16 cellular contexts compared by ENCODE assay signal in genomic region chr11:281486-282161, GRCh38. TPM values are rescaled to one million over a fixed set of nuclear protein-coding genes. Genes with fewer than 3 reads are reported as not detected.
DNase-seq lines count a peak whose midpoint lies in the region; TF ChIP-seq lines count a peak whose summit lies in the region.
"Had no signal": no experiment of that assay in that cellular context is flagged by ENCODE, and none has a peak within 500 bp of the region (broad histone marks: within the 10 kb centered on the region; RNA-seq: fewer than 3 reads in every experiment).

No MANE protein-coding gene starts in this region.

- no peak overlapping the region for H2AFZ ChIP-seq in neuronal stem cell (ENCODE audit: low read length)
- no peak overlapping the region for H2AFZ ChIP-seq in MM.1S (ENCODE audit: low read length)
- H2AFZ ChIP-seq: GM23248 had no signal

- H3K9ac ChIP-seq in BLaER1 (no peak overlapping the region), colonic mucosa (ENCODE audit: low read depth in 2 of 2, low read length in 2 of 2) (peak overlapping the region; percentile 12 to 61), neuronal stem cell (ENCODE audit: low read depth, low read length, poor library complexity) (no peak overlapping the region), MM.1S (ENCODE audit: low read length) (no peak overlapping the region)
- H3K9ac ChIP-seq: GM23248 had no signal

- CTCF ChIA-PET in CD8-positive, alpha-beta memory T cell (lab: Charles Lee) = interaction anchor here (0.9 to 7.0 kb wide), 17 partner anchors 8 to 166 kb away, joined by 3 to 58 read pairs (median 6); partner anchors contain the start of genes BET1L, PSMD13 and RIC8A

- H3K27me3 Mint-ChIP-seq in CD8-positive, alpha-beta memory T cell = no peaks in the 10 kb centered on the region

- peaks cover 44 to 72% (median 59%) of the 10 kb centered on the region in 3 donors for H3K4me1 Mint-ChIP-seq in CD8-positive, alpha-beta memory T cell

- H3K9me3 ChIP-seq in BLaER1 = peaks cover 10% of the 10 kb centered on the region; the same call in 1 of the 2 replicates
- H3K9me3 ChIP-seq in CD8-positive, alpha-beta memory T cell (ENCODE audit: low read length) = no peaks in the 10 kb centered on the region
- no peaks in the 10 kb centered on the region for H3K9me3 ChIP-seq in colonic mucosa
- peaks cover 0 to 3% of the 10 kb centered on the region in 2 donors for H3K9me3 ChIP-seq in neuronal stem cell (replicated peaks in 1 of 2; ENCODE audit: control insufficient read depth in 2 of 2, insufficient read depth in 1 of 2, low read depth in 1 of 2, low read length in 2 of 2)
- H3K9me3 ChIP-seq in MM.1S (replicated peaks; ENCODE audit: insufficient read depth, low read length) = no peaks in the 10 kb centered on the region
- H3K9me3 ChIP-seq: prostate gland had no signal

- no peaks in the 10 kb centered on the region for H3K9me2 ChIP-seq in MM.1S (replicated peaks; ENCODE audit: insufficient read depth, low read length)

- H4K91ac ChIP-seq in neuronal stem cell (ENCODE audit: low read depth, low read length, poor library complexity) = no peak overlapping the region

- H2BK5ac ChIP-seq in neuronal stem cell (ENCODE audit: low read length) = peak overlapping the region; percentile 24

- intact Hi-C loops in colonic mucosa (cut with DNase I) = no loop called here

- peak overlapping the region; percentile 83 to 93 (median 91) for H3K4me3 Mint-ChIP-seq in CD8-positive, alpha-beta memory T cell

- H3K27ac ChIP-seq in BLaER1 (no peak overlapping the region), colonic mucosa (no peak overlapping the region), neuronal stem cell (replicated peaks; ENCODE audit: low read length) (no peak overlapping the region), MM.1S (ENCODE audit: low read length) (no peak overlapping the region)
- H3K27ac ChIP-seq in CD8-positive, alpha-beta memory T cell (ENCODE audit: low read depth, low read length) = no peak overlapping the region
- H3K27ac ChIP-seq: GM23248, prostate gland, SK-N-MC had no signal

- WGBS in neuronal stem cell (ENCODE audit: extremely low coverage in 2 of 2, insufficient read length in 2 of 2, insufficient replicate concordance in 1 of 2), 2 donors = no CpG with 5 or more reads among the region's 26 CpGs

- peak overlapping the region; percentile 97 for H3K14ac ChIP-seq in neuronal stem cell (ENCODE audit: low read length)

- H3K4me3 ChIP-seq in BLaER1 (peak overlapping the region; percentile 53; the same call in 1 of the 2 replicates), colonic mucosa (peak overlapping the region; percentile 37), neuronal stem cell (ENCODE audit: low read length in 2 of 2) (no peak overlapping the region), H7 (ENCODE audit: insufficient read depth, low read depth, low read length) (no peak overlapping the region), MM.1S (ENCODE audit: low read length) (no peak overlapping the region)
- H3K4me3 ChIP-seq in CD8-positive, alpha-beta memory T cell (ENCODE audit: low read length) = peak overlapping the region; percentile 70
- H3K4me3 ChIP-seq: GM23248, prostate gland had no signal

- DNase-seq in CD8-positive, alpha-beta memory T cell = no peak
- DNase-seq in colonic mucosa = no peak
- DNase-seq in neuronal stem cell (ENCODE audit: low spot score) = no peak
- no peak for DNase-seq in middle frontal gyrus (ENCODE audit: extremely low spot score, low spot score)
- DNase-seq in H7 = no peak
- no peak for DNase-seq in MM.1S
- DNase-seq in cerebellar cortex (ENCODE audit: low spot score) = no peak
- DNase-seq: Calu3, GM23248, MV-4-11, NCI-H2171 treated with DMSO at 0.1 percent for 48 hours had no signal

- no peaks in the 10 kb centered on the region for H3K79me2 ChIP-seq in MM.1S (ENCODE audit: low read length)

- H3K36me3 ChIP-seq in BLaER1 (no peaks in the 10 kb centered on the region), colonic mucosa (no peaks in the 10 kb centered on the region), neuronal stem cell (replicated peaks in 1 of 2; ENCODE audit: control insufficient read depth in 2 of 2, insufficient read depth in 2 of 2, low read length in 2 of 2) (no peaks in the 10 kb centered on the region), H7 (replicated peaks; ENCODE audit: control insufficient read depth, insufficient read depth, low read length) (no peaks in the 10 kb centered on the region), MM.1S (replicated peaks; ENCODE audit: insufficient read depth, low read length) (no peaks in the 10 kb centered on the region)
- H3K36me3 ChIP-seq in CD8-positive, alpha-beta memory T cell (ENCODE audit: insufficient read depth, low read length) = no peaks in the 10 kb centered on the region
- H3K36me3 ChIP-seq: prostate gland had no signal

- H3K4me2 ChIP-seq in BLaER1 (peak overlapping the region; percentile 71), neuronal stem cell (ENCODE audit: insufficient read depth, low read length, poor library complexity, severe bottlenecking) (no peak overlapping the region), MM.1S (ENCODE audit: low read depth, low read length) (no peak overlapping the region)

- no peak overlapping the region for H3K23ac ChIP-seq in neuronal stem cell (ENCODE audit: low read depth, low read length, poor library complexity)

- H2BK15ac ChIP-seq in neuronal stem cell (ENCODE audit: low read length) = no peak overlapping the region

- no peaks in the 10 kb centered on the region for H3F3A ChIP-seq in MM.1S (ENCODE audit: insufficient read depth, low read length)

- peak overlapping the region; percentile 84 for H2BK12ac ChIP-seq in neuronal stem cell (ENCODE audit: low read length)

- peaks cover 92% of the 10 kb centered on the region for H3K27me3 ChIP-seq in BLaER1
- H3K27me3 ChIP-seq in CD8-positive, alpha-beta memory T cell (ENCODE audit: insufficient read depth, low read length, poor library complexity, severe bottlenecking) = no peaks in the 10 kb centered on the region
- peaks cover 48% of the 10 kb centered on the region for H3K27me3 ChIP-seq in colonic mucosa
- H3K27me3 ChIP-seq in neuronal stem cell (ENCODE audit: control insufficient read depth in 3 of 3, insufficient read depth in 3 of 3, low read depth in 1 of 3, low read length in 3 of 3) = no peaks in the 10 kb centered on the region
- no peaks in the 10 kb centered on the region; the same call in 1 of the 2 replicates for H3K27me3 ChIP-seq in H7 (ENCODE audit: control insufficient read depth, insufficient read depth, low read length)
- peaks cover 31% of the 10 kb centered on the region for H3K27me3 ChIP-seq in MM.1S (replicated peaks; ENCODE audit: insufficient read depth, low read length)

- TF ChIP-seq CTCF in colonic mucosa (IDR thresholded peaks at IDR 0.05) (no peak), MM.1S (IDR thresholded peaks at IDR 0.05; ENCODE audit: low read length) (no peak)

- H3K9me3 Mint-ChIP-seq in CD8-positive, alpha-beta memory T cell = peaks cover 0 to 2% (median 2%) of the 10 kb centered on the region in 5 donors

- H3K36me3 Mint-ChIP-seq in CD8-positive, alpha-beta memory T cell = peaks cover 5 to 34% (median 8%) of the 10 kb centered on the region in 3 donors

- H3K18ac ChIP-seq in neuronal stem cell (ENCODE audit: low read length) = peak overlapping the region; percentile 87

- peak overlapping the region; percentile 82 for H4K8ac ChIP-seq in neuronal stem cell (ENCODE audit: low read depth, low read length)

- no peaks in the 10 kb centered on the region for H3K79me1 ChIP-seq in neuronal stem cell (ENCODE audit: low read depth, low read length)

- no peak overlapping the region for H2BK120ac ChIP-seq in neuronal stem cell (ENCODE audit: low read depth, low read length)

- POLR2A ChIA-PET in CD8-positive, alpha-beta memory T cell (lab: Charles Lee) = interaction anchor here (0.7 to 4.6 kb wide), 8 partner anchors 9 to 538 kb away, joined by 3 to 71 read pairs (median 6); partner anchors contain the start of genes BET1L, PSMD13 and RIC8A

- peak overlapping the region; percentile 76 for H3K4ac ChIP-seq in neuronal stem cell (ENCODE audit: low read length)

- H4K20me1 ChIP-seq in BLaER1 (peaks cover 27% of the 10 kb centered on the region), MM.1S (ENCODE audit: insufficient read depth, low read length) (no peaks in the 10 kb centered on the region)

- peak overlapping the region; percentile 60 for H2AK5ac ChIP-seq in neuronal stem cell (ENCODE audit: low read depth, low read length)

- H3K4me1 ChIP-seq in BLaER1 = peaks cover 40% of the 10 kb centered on the region
- peaks cover 55% of the 10 kb centered on the region for H3K4me1 ChIP-seq in CD8-positive, alpha-beta memory T cell (ENCODE audit: insufficient read depth, low read length)
- H3K4me1 ChIP-seq in colonic mucosa = peaks cover 17% of the 10 kb centered on the region
- H3K4me1 ChIP-seq in neuronal stem cell (ENCODE audit: control insufficient read depth in 2 of 2, insufficient read depth in 1 of 2, low read depth in 1 of 2, low read length in 2 of 2) = peaks cover 6 to 21% of the 10 kb centered on the region in 2 donors
- no peaks in the 10 kb centered on the region for H3K4me1 ChIP-seq in MM.1S (ENCODE audit: low read length)
- H3K4me1 ChIP-seq: prostate gland had no signal

- H3K27ac Mint-ChIP-seq in CD8-positive, alpha-beta memory T cell = peak overlapping the region in 6 of 8 donors; percentile 45 to 92 (median 74)

RNA-seq across cellular contexts. Expression of gene NLRP6, which starts 3.4 kb away (rescaled TPM):
- total RNA-seq in CD8-positive, alpha-beta memory T cell = 1 to 10 TPM; 3.5 to 3.6 TPM
- polyA plus RNA-seq in CD8-positive, alpha-beta memory T cell = 11.7 TPM
- under 1 TPM; 0.17 to 0.72 TPM for total RNA-seq in colonic mucosa
- not detected for polyA plus RNA-seq in neuronal stem cell (2013, experiment 1 of 2)
- polyA plus RNA-seq in neuronal stem cell (2013, experiment 2 of 2) = not detected
- 0.26 and 0.55 TPM in 2 replicates for total RNA-seq in H7 (2014; rRNA removed; shearing (Covaris generic))
- total RNA-seq: Calu3, GM23248, temporal lobe had no signal
- polyA plus RNA-seq: GM23248 had no signal

RNA-seq across cellular contexts. Expression of gene PGGHG, which starts 7.3 kb away (rescaled TPM):
- total RNA-seq in CD8-positive, alpha-beta memory T cell = 10 to 100 TPM; 81.0 to 81.2 TPM
- polyA plus RNA-seq in CD8-positive, alpha-beta memory T cell = 9.8 TPM
- total RNA-seq in colonic mucosa = 10 to 100 TPM; 10.6 to 12.9 TPM
- polyA plus RNA-seq in neuronal stem cell (2013, experiment 1 of 2) = 50.4 TPM
- polyA plus RNA-seq in neuronal stem cell (2013, experiment 2 of 2) = 48.9 TPM
- total RNA-seq in H7 (2014; rRNA removed; shearing (Covaris generic)) = 69.0 and 102 TPM in 2 replicates

RNA-seq across cellular contexts. Expression of gene IFITM5, which starts 17.7 kb away (rescaled TPM):
- total RNA-seq in CD8-positive, alpha-beta memory T cell = not detected
- not detected for polyA plus RNA-seq in CD8-positive, alpha-beta memory T cell
- not detected for total RNA-seq in colonic mucosa
- polyA plus RNA-seq in neuronal stem cell (2013, experiment 1 of 2) = not detected
- polyA plus RNA-seq in neuronal stem cell (2013, experiment 2 of 2) = 0.06 TPM
- total RNA-seq in H7 (2014; rRNA removed; shearing (Covaris generic)) = not detected in 2 replicates
- total RNA-seq: Calu3, GM23248, liver, prostate gland, temporal lobe had no signal
- polyA plus RNA-seq: GM23248, liver had no signal

RNA-seq across cellular contexts. Expression of gene IFITM2, which starts 26.0 kb away (rescaled TPM):
- total RNA-seq in CD8-positive, alpha-beta memory T cell = 100 to 1,000 TPM; 132 to 142 TPM
- 3,074 TPM for polyA plus RNA-seq in CD8-positive, alpha-beta memory T cell
- 100 to 1,000 TPM in 1 of 2 donors, 10 to 100 TPM in 1; 74.1 to 115 TPM for total RNA-seq in colonic mucosa
- polyA plus RNA-seq in neuronal stem cell (2013, experiment 1 of 2) = 660 TPM
- polyA plus RNA-seq in neuronal stem cell (2013, experiment 2 of 2) = 657 TPM
- total RNA-seq in H7 (2014; rRNA removed; shearing (Covaris generic)) = 374 and 379 TPM in 2 replicates

RNA-seq across cellular contexts. Expression of gene IFITM1, which starts 32.2 kb away (rescaled TPM):
- total RNA-seq in CD8-positive, alpha-beta memory T cell = 10 to 100 TPM; 70.7 to 75.9 TPM
- polyA plus RNA-seq in CD8-positive, alpha-beta memory T cell = 2,153 TPM
- total RNA-seq in colonic mucosa = 100 to 1,000 TPM in 1 of 2 donors, 10 to 100 TPM in 1; 63.3 to 101 TPM
- polyA plus RNA-seq in neuronal stem cell (2013, experiment 1 of 2) = 171 TPM
- polyA plus RNA-seq in neuronal stem cell (2013, experiment 2 of 2) = 162 TPM
- total RNA-seq in H7 (2014; rRNA removed; shearing (Covaris generic)) = 1,398 and 1,404 TPM in 2 replicates

Comparison
In these comparisons a context has a peak if more than half of its experiments do, and no peak if none do; other contexts are left out.
1. H3K4me3 ChIP-seq: peak in BLaER1 (single experiment), CD8-positive, alpha-beta memory T cell (single experiment) and colonic mucosa (single experiment); none in neuronal stem cell (0 of 2), H7 (single experiment) and MM.1S (single experiment).
2. H3K9ac ChIP-seq: peak in colonic mucosa (2 of 2); none in BLaER1 (single experiment), neuronal stem cell (single experiment) and MM.1S (single experiment).